Comparison of ENCODE assay signal across 14 cellular contexts in the genomic region with DNA sequence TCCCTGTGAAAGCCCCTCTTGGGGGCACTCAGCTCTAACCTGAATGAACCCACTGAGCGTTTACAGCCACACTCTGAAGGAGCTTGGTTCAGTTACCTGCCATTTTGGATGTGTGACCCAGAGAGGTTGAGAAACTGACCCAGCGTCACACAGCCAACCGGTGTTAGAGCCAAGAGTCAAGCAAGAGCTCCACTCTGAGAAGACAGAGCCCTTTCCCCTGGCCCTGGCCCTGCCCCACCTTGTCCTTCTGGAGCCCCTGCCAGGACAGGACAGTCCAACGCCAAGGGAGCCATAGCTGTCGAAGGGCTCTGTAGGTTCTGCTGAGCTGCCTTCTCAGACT. TPM values are rescaled to one million over a fixed set of nuclear protein-coding genes. Genes with fewer than 3 reads are reported as not detected.
DNase-seq lines count a peak whose midpoint lies in the region; ATAC-seq, FAIRE-seq and TF ChIP-seq lines count a peak whose summit lies in the region.
"Had no signal": no experiment of that assay in that cellular context is flagged by ENCODE, and none has a peak within 500 bp of the region (broad histone marks: within the 10 kb centered on the region; RNA-seq: fewer than 3 reads in every experiment).

No MANE protein-coding gene starts in this region.

- H3K4me3 Mint-ChIP-seq in activated T-helper 1 cell treated with anti-CD3 and anti-CD28 coated beads, Interleukin-12 subunit alpha, Interleukin-12 subunit beta, Interleukin-2, Interleukin-4 antibody, amounts not matched to agents 30 ng/mL and 10 ng/mL and 1 ng/mL, durations not matched to agents 14 hours and 24 hours and 36 hours: no peak overlapping the region
- H3K4me3 Mint-ChIP-seq: CD8-positive, alpha-beta memory T cell had no signal

- H3K4me3 ChIP-seq in H7 (ENCODE audit: insufficient read depth, low read depth, low read length) (no peak overlapping the region), K562 (no peak overlapping the region)
- H3K4me3 ChIP-seq: A549 had no signal

- no peak overlapping the region for H3K4me2 ChIP-seq in K562 (ENCODE audit: insufficient read depth, low read length)
- H3K4me2 ChIP-seq: A549 had no signal

- 0% methylated on average over 4 of the region's 5 CpGs for WGBS in K562 (ENCODE audit: insufficient coverage, low coverage, missing lambda C conversion rate)

- no peak overlapping the region for H2AFZ ChIP-seq in K562 (ENCODE audit: low read depth, low read length)

- no peaks in the 10 kb centered on the region for H3K9me3 ChIP-seq in K562 (replicated peaks; ENCODE audit: control insufficient read depth, insufficient read depth, low read depth, low read length)
- H3K9me3 ChIP-seq: A549, BE2C, Caco-2 had no signal

- no peaks in the 10 kb centered on the region for H3K36me3 ChIP-seq in H7 (replicated peaks; ENCODE audit: control insufficient read depth, insufficient read depth, low read length)
- H3K36me3 ChIP-seq in K562 (ENCODE audit: control insufficient read depth, insufficient read depth, low read length): no peaks in the 10 kb centered on the region
- H3K36me3 ChIP-seq: BE2C had no signal

- FAIRE-seq in K562 (lab: Jason Lieb, UNC): no peak
- FAIRE-seq: A549, GM18507, H54, HTR-8/SVneo had no signal

- H3K27ac ChIP-seq in K562 (ENCODE audit: extremely low read depth, low read depth, low read length): no peak overlapping the region
- peak overlapping the region; percentile 80 for H3K27ac ChIP-seq in layer of hippocampus (ENCODE audit: low read depth, low read length)
- H3K27ac ChIP-seq: A549 had no signal

- no peak for TF ChIP-seq POLR2A in K562 (conservative IDR thresholded peaks at IDR 0.05)

- no peak overlapping the region for H3K27ac Mint-ChIP-seq in activated T-helper 1 cell treated with anti-CD3 and anti-CD28 coated beads, Interleukin-12 subunit alpha, Interleukin-12 subunit beta, Interleukin-2, Interleukin-4 antibody, amounts not matched to agents 30 ng/mL and 10 ng/mL and 1 ng/mL, durations not matched to agents 14 hours and 24 hours and 36 hours
- H3K27ac Mint-ChIP-seq: CD8-positive, alpha-beta memory T cell had no signal

- POLR2A ChIA-PET in K562 (lab: Yijun Ruan, JAX): interaction anchor here (0.5 to 0.7 kb wide), 2 partner anchors 348 to 354 kb away, joined by 3 read pairs; no protein-coding TSS in a partner anchor

- H3K9me3 Mint-ChIP-seq in activated T-helper 1 cell treated with anti-CD3 and anti-CD28 coated beads, Interleukin-12 subunit alpha, Interleukin-12 subunit beta, Interleukin-2, Interleukin-4 antibody, amounts not matched to agents 30 ng/mL and 10 ng/mL and 1 ng/mL, durations not matched to agents 14 hours and 24 hours and 36 hours: peaks cover 3% of the 10 kb centered on the region

- H3K27me3 Mint-ChIP-seq in activated T-helper 1 cell treated with anti-CD3 and anti-CD28 coated beads, Interleukin-12 subunit alpha, Interleukin-12 subunit beta, Interleukin-2, Interleukin-4 antibody, amounts not matched to agents 30 ng/mL and 10 ng/mL and 1 ng/mL, durations not matched to agents 14 hours and 24 hours and 36 hours (ENCODE audit: insufficient read depth): peaks cover 1% of the 10 kb centered on the region

- no peaks in the 10 kb centered on the region; the same call in 1 of the 2 replicates for H4K20me1 ChIP-seq in K562 (replicated peaks; ENCODE audit: control insufficient read depth, insufficient read depth, low read length)

- no peak for TF ChIP-seq RAD21 in K562 (CRISPR knock-in tag; conservative IDR thresholded peaks at IDR 0.05 in 1 of 2, IDR thresholded peaks at IDR 0.05 in 1 of 2)

- no peaks in the 10 kb centered on the region for H3K79me2 ChIP-seq in K562 (ENCODE audit: control insufficient read depth, insufficient read depth, low read length)

- ATAC-seq in K562 (no peak), HG03442 (IDR thresholded peaks at IDR 0.05; ENCODE audit: unreplicated experiment) (no peak)
- ATAC-seq: A549 had no signal

- DNase-seq in H7: peak; percentile 14
- DNase-seq in K562 (ENCODE audit: extremely low read depth in 1 of 4, low spot score in 3 of 4): no peak
- no peak for DNase-seq in activated T-helper 1 cell treated with anti-CD3 and anti-CD28 coated beads, Interleukin-12 subunit alpha, Interleukin-12 subunit beta, Interleukin-2, Interleukin-4 antibody, amounts not matched to agents 30 ng/mL and 10 ng/mL and 1 ng/mL, durations not matched to agents 14 hours and 24 hours and 36 hours (ENCODE audit: low spot score)
- no peak for DNase-seq in NCI-H1048 (lab: John Stamatoyannopoulos, UW)
- DNase-seq: BE2C; Caco-2; CD8-positive, alpha-beta memory T cell; GF-D8 had no signal

- TF ChIP-seq EP300 in K562 (IDR thresholded peaks at IDR 0.05; ENCODE audit: low read length): no peak

- TF ChIP-seq CTCF in K562 (IDR thresholded peaks at IDR 0.05 in 2 of 3, conservative IDR thresholded peaks at IDR 0.05 in 1 of 3; ENCODE audit: insufficient read depth in 2 of 3, low read depth in 1 of 3, low read length in 3 of 3): no peak

- CTCF ChIA-PET in K562 (lab: Yijun Ruan, JAX; ENCODE audit: low intra/inter-chr PET ratio): no interaction called here

- no TSS peak for BruUV-seq in K562 (replicated peaks; lab: Mats Ljungman, UMichigan)

- intact Hi-C loops in K562 (cut with micrococcal nuclease): no loop called here
- intact Hi-C loops in activated T-helper 1 cell treated with anti-CD3 and anti-CD28 coated beads, Interleukin-12 subunit alpha, Interleukin-12 subunit beta, Interleukin-2, Interleukin-4 antibody, amounts not matched to agents 30 ng/mL and 10 ng/mL and 1 ng/mL, durations not matched to agents 14 hours and 24 hours and 36 hours (cut with micrococcal nuclease): no loop called here

- no peaks in the 10 kb centered on the region for H3K4me1 ChIP-seq in K562 (replicated peaks in 1 of 2; ENCODE audit: control insufficient read depth in 2 of 2, insufficient read depth in 2 of 2, low read length in 2 of 2)
- H3K4me1 ChIP-seq: A549, Caco-2 had no signal

- H3K4me1 Mint-ChIP-seq in activated T-helper 1 cell treated with anti-CD3 and anti-CD28 coated beads, Interleukin-12 subunit alpha, Interleukin-12 subunit beta, Interleukin-2, Interleukin-4 antibody, amounts not matched to agents 30 ng/mL and 10 ng/mL and 1 ng/mL, durations not matched to agents 14 hours and 24 hours and 36 hours (ENCODE audit: low read depth): peaks cover 10% of the 10 kb centered on the region
- H3K4me1 Mint-ChIP-seq: CD8-positive, alpha-beta memory T cell had no signal

- in situ Hi-C loops in K562 (cut with MboI): no loop called here

- H3K27me3 ChIP-seq in H7 (ENCODE audit: control insufficient read depth, insufficient read depth, low read length) (peaks cover 5% of the 10 kb centered on the region), K562 (ENCODE audit: control insufficient read depth in 2 of 2, insufficient read depth in 2 of 2, low read length in 2 of 2) (peaks cover 2 to 19% of the 10 kb centered on the region in 2 experiments; a peak in 2 of 5 replicates), layer of hippocampus (ENCODE audit: control insufficient read depth, insufficient read depth, low read length) (no peaks in the 10 kb centered on the region)
- H3K27me3 ChIP-seq: BE2C had no signal

- H3K36me3 Mint-ChIP-seq in activated T-helper 1 cell treated with anti-CD3 and anti-CD28 coated beads, Interleukin-12 subunit alpha, Interleukin-12 subunit beta, Interleukin-2, Interleukin-4 antibody, amounts not matched to agents 30 ng/mL and 10 ng/mL and 1 ng/mL, durations not matched to agents 14 hours and 24 hours and 36 hours (ENCODE audit: low read depth): no peaks in the 10 kb centered on the region
- H3K36me3 Mint-ChIP-seq: CD8-positive, alpha-beta memory T cell had no signal

- H3K9ac ChIP-seq in K562 (ENCODE audit: insufficient read depth in 1 of 2, low read depth in 2 of 2, low read length in 2 of 2): no peak overlapping the region

- H3K9me1 ChIP-seq in K562 (ENCODE audit: control insufficient read depth, insufficient read depth, low read length): no peaks in the 10 kb centered on the region

RNA-seq across cellular contexts. Expression of gene MSX1, which starts 20.0 kb away (rescaled TPM):
- 0.07 and 0.67 TPM in 2 replicates for total RNA-seq in H7 (2014; rRNA removed; shearing (Covaris generic))
- total RNA-seq in K562 (2011; cell fraction: chromatin; rRNA removed; ENCODE audit: low replicate concordance): 0.56 and 1.8 TPM in 2 replicates
- 1.8 and 2.5 TPM in 2 replicates for total RNA-seq in K562 (2011; cell fraction: nucleolus; rRNA removed)
- 1.0 and 1.3 TPM in 2 replicates for total RNA-seq in K562 (2011; cell fraction: nucleoplasm; rRNA removed)
- total RNA-seq in K562 (2014; rRNA removed) (4.9 and 6.5 TPM in 2 replicates), K562 (2014; rRNA removed; fragmentation: Illumina TruSeq; extraction: Trizol) (1.3 and 1.6 TPM in 2 replicates), K562 (2015; rRNA removed; fragmentation: Illumina TruSeq; extraction: Trizol) (1.6 and 2.3 TPM in 2 replicates), K562 (2021) (6.1 and 6.3 TPM in 2 replicates)
- polyA plus RNA-seq in K562 (2011; rRNA removed) (2.7 and 4.0 TPM in 2 replicates), K562 (2014; fragmentation: Illumina TruSeq; extraction: Trizol) (1.3 and 1.9 TPM in 2 replicates), K562 (2014; fragmentation: Nextera tagmentation; extraction: Ambion mirVana) (1 to 10 TPM; 1.4 to 1.8 TPM), K562 (2014; rRNA removed) (6.0 and 8.3 TPM in 2 replicates)
- polyA plus RNA-seq in K562 (2011; cell fraction: cytosol; rRNA removed): 2.9 and 12.3 TPM in 2 replicates
- polyA plus RNA-seq in K562 (2011; cell fraction: nucleus; rRNA removed): 4.8 and 6.3 TPM in 2 replicates
- 2.0 and 7.0 TPM in 2 replicates for polyA plus RNA-seq in K562 (2012)
- polyA minus RNA-seq in K562 (2011; rRNA and poly(A)+ RNA removed): 0.21 and 0.30 TPM in 2 replicates
- 0.73 and 2.4 TPM in 2 replicates for polyA minus RNA-seq in K562 (2011; cell fraction: cytosol; rRNA and poly(A)+ RNA removed)
- 1.8 and 2.2 TPM in 2 replicates for polyA minus RNA-seq in K562 (2011; cell fraction: nucleus; rRNA and poly(A)+ RNA removed)
- not detected in 2 replicates for total RNA-seq in activated T-helper 1 cell treated with anti-CD3 and anti-CD28 coated beads, Interleukin-12 subunit alpha, Interleukin-12 subunit beta, Interleukin-2, Interleukin-4 antibody, amounts not matched to agents 30 ng/mL and 10 ng/mL and 1 ng/mL, durations not matched to agents 14 hours and 24 hours and 36 hours
- polyA plus RNA-seq: CD8-positive, alpha-beta memory T cell had no signal
